Comparison of ENCODE assay signal across 2 cellular contexts in genomic region chr11:8080069-8080670, GRCh38.
TF ChIP-seq lines count a peak whose summit lies in the region.

No MANE protein-coding gene starts in this region.

TF ChIP-seq in IMR-90, 13 proteins besides CTCF, POLR2A, EP300 and RAD21:
- TF ChIP-seq SMC3 (IDR thresholded peaks at IDR 0.05; ENCODE audit: low read depth, low read length), result no peak
- no peak for TF ChIP-seq FOS (IDR thresholded peaks at IDR 0.05; ENCODE audit: low read depth, low read length)
- no peak for TF ChIP-seq CEBPB (IDR thresholded peaks at IDR 0.05; ENCODE audit: low read depth, low read length)
- TF ChIP-seq ELK1 (IDR thresholded peaks at IDR 0.05; ENCODE audit: borderline replicate concordance, low read depth, low read length), result no peak
- TF ChIP-seq BHLHE40 (IDR thresholded peaks at IDR 0.05; ENCODE audit: low read depth, low read length), result no peak
- TF ChIP-seq RCOR1 (IDR thresholded peaks at IDR 0.05; ENCODE audit: insufficient replicate concordance, low read length), result no peak
- TF ChIP-seq CHD1 (IDR thresholded peaks at IDR 0.05; ENCODE audit: low read depth, low read length), result no peak
- no peak for TF ChIP-seq RFX5 (IDR thresholded peaks at IDR 0.05; ENCODE audit: low read depth, low read length)
- TF ChIP-seq NFE2L2 (IDR thresholded peaks at IDR 0.05; ENCODE audit: low read depth, low read length), result no peak
- TF ChIP-seq MAFK (IDR thresholded peaks at IDR 0.05; ENCODE audit: low read depth, low read length), result no peak
- TF ChIP-seq MAZ (IDR thresholded peaks at IDR 0.05; ENCODE audit: borderline replicate concordance, low read depth, low read length), result no peak

TF ChIP-seq in H1, 55 proteins besides CTCF, POLR2A, EP300 and RAD21:
- TF ChIP-seq GTF2F1 (IDR thresholded peaks at IDR 0.05; ENCODE audit: borderline replicate concordance, low read depth, low read length) (no peak), FOSL1 (IDR thresholded peaks at IDR 0.05; ENCODE audit: insufficient read depth, low read depth, low read length) (no peak), BCL11A (IDR thresholded peaks at IDR 0.05; ENCODE audit: low read depth in 2 of 2, low read length in 2 of 2) (no peak), SRF (IDR thresholded peaks at IDR 0.05; ENCODE audit: low read depth, low read length) (no peak), RXRA (IDR thresholded peaks at IDR 0.05; ENCODE audit: insufficient read depth, low read depth, low read length) (no peak), CBX5 (IDR thresholded peaks at IDR 0.05; ENCODE audit: low read depth, low read length) (no peak), SIRT6 (IDR thresholded peaks at IDR 0.05; ENCODE audit: low read length) (no peak), KDM4A (IDR thresholded peaks at IDR 0.05; ENCODE audit: low read depth, low read length, severe bottlenecking) (no peak), PHF8 (conservative IDR thresholded peaks at IDR 0.05; ENCODE audit: low read depth, low read length) (no peak)
